In the genomic region with DNA sequence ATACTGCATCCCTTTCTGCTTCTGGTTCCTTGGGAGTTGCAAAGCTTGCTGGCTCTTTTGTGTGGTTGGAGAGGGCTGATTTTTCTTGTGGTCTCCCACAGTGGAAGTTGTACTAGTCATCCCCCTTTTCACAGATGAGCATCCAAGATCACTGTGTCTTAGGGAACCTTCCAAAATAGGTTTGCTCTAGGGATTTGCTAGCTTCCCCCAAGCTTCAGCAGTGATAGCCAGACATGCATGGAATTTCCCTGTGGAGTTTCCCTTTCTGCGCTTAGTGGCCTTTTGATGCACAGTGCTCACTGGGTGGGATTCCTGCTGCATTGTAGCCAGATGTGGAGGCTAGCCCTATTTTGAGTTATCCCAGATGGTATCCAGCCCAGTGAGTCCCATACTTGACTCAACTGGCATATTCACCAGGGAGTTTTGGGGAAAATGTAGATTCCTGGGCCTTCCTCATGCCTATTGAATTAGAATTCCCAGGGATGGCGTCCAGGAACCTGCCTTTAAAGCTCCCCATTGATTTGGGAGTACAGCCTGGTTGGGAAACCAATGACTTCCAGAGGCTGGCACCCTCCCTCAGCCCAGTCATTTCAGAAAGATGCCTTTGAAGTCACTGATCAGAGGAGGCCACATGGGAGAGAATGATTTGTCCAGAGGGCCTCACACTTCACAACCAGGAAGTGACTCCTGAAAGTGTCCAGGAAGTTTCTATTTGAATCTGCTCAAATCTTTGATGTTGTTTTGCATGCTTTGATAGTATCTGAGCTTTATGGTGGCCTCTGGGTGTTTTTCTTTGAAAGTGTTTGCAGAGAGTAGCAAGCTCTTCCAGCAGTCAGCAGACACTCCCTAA, we compare ENCODE assay signal across 10 cellular contexts. TPM values are rescaled to one million over a fixed set of nuclear protein-coding genes. Genes with fewer than 3 reads are reported as not detected.
DNase-seq lines count a peak whose midpoint lies in the region; ATAC-seq, FAIRE-seq and TF ChIP-seq lines count a peak whose summit lies in the region.
"Had no signal": no experiment of that assay in that cellular context is flagged by ENCODE, and none has a peak within 500 bp of the region (broad histone marks: within the 10 kb centered on the region; RNA-seq: fewer than 3 reads in every experiment).

No MANE protein-coding gene starts in this region.

- DNase-seq in GM19239 (ENCODE audit: insufficient read length, low spot score): no peak
- peak; percentile 68 for DNase-seq in activated CD4-positive, alpha-beta memory T cell treated with anti-CD3 and anti-CD28 coated beads for 36 hours
- DNase-seq in kidney tubule cell (ENCODE audit: low spot score): peak; percentile 90
- DNase-seq in NCI-H2107 (lab: John Stamatoyannopoulos, UW): no peak
- no peak for DNase-seq in MM.1S

- no peaks in the 10 kb centered on the region for H3K27me3 Mint-ChIP-seq in activated CD4-positive, alpha-beta memory T cell treated with anti-CD3 and anti-CD28 coated beads for 36 hours

- CTCF ChIA-PET in activated CD4-positive, alpha-beta memory T cell treated with anti-CD3 and anti-CD28 coated beads for 36 hours (lab: Charles Lee): interaction anchor here (0.9 to 1.6 kb wide), 3 partner anchors 10 to 81 kb away, joined by 3 to 8 read pairs (median 4); partner anchors contain the start of gene PPARD

- peaks cover 56% of the 10 kb centered on the region for H3K4me1 Mint-ChIP-seq in activated CD4-positive, alpha-beta memory T cell treated with anti-CD3 and anti-CD28 coated beads for 36 hours (ENCODE audit: low read depth)

- peaks cover 5 to 31% (median 18%) of the 10 kb centered on the region in 11 experiments; a peak in 15 of 22 replicates for H3K36me3 ChIP-seq in BLaER1 treated with 17β-estradiol and CSF1 and Interleukin-3, amounts not matched to agents 10 nM and 100 nM
- H3K36me3 ChIP-seq in MM.1S (replicated peaks; ENCODE audit: insufficient read depth, low read length): no peaks in the 10 kb centered on the region
- H3K36me3 ChIP-seq: suprapubic skin had no signal

- TF ChIP-seq CTCF in MM.1S (IDR thresholded peaks at IDR 0.05; ENCODE audit: low read length): no peak

- H4K20me1 ChIP-seq in BLaER1 treated with 17β-estradiol and CSF1 and Interleukin-3, amounts not matched to agents 10 nM and 100 nM: peaks cover 0 to 87% (median 0%) of the 10 kb centered on the region in 11 experiments; a peak in 7 of 22 replicates
- H4K20me1 ChIP-seq in MM.1S (ENCODE audit: insufficient read depth, low read length): no peaks in the 10 kb centered on the region

- intact Hi-C loops in activated CD4-positive, alpha-beta memory T cell treated with anti-CD3 and anti-CD28 coated beads for 36 hours (cut with micrococcal nuclease): loop anchor here (2.0 kb wide), 2 partner anchors 25 to 27 kb away; partner anchors contain the start of gene PPARD

- H3K4me2 ChIP-seq in BLaER1 treated with 17β-estradiol and CSF1 and Interleukin-3, amounts not matched to agents 10 nM and 100 nM: peak overlapping the region; percentile 69 to 94 (median 86)
- H3K4me2 ChIP-seq in MM.1S (ENCODE audit: low read depth, low read length): no peak overlapping the region
- H3K4me2 ChIP-seq: KMS-11 had no signal

- no peaks in the 10 kb centered on the region for H3K9me2 ChIP-seq in MM.1S (replicated peaks; ENCODE audit: insufficient read depth, low read length)

- no peaks in the 10 kb centered on the region for H3F3A ChIP-seq in MM.1S (ENCODE audit: insufficient read depth, low read length)

- H3K4me1 ChIP-seq in BLaER1 treated with 17β-estradiol and CSF1 and Interleukin-3, amounts not matched to agents 10 nM and 100 nM: peaks cover 57 to 99% (median 97%) of the 10 kb centered on the region in 10 experiments
- peaks cover 18% of the 10 kb centered on the region for H3K4me1 ChIP-seq in MM.1S (ENCODE audit: low read length)

- H3K9ac ChIP-seq in BLaER1 treated with 17β-estradiol and CSF1 and Interleukin-3, amounts not matched to agents 10 nM and 100 nM: peak overlapping the region in 9 of 11 experiments; percentile 5 to 86 (median 32); a peak in 10 of 22 replicates
- no peak overlapping the region for H3K9ac ChIP-seq in MM.1S (ENCODE audit: low read length)
- H3K9ac ChIP-seq: KMS-11 had no signal

- H3K36me3 Mint-ChIP-seq in activated CD4-positive, alpha-beta memory T cell treated with anti-CD3 and anti-CD28 coated beads for 36 hours: peaks cover 2% of the 10 kb centered on the region

- POLR2A ChIA-PET in activated CD4-positive, alpha-beta memory T cell treated with anti-CD3 and anti-CD28 coated beads for 36 hours (lab: Charles Lee): interaction anchor here (1.0 kb wide), 1 partner anchor 100 kb away, joined by 3 read pairs; the partner anchor contains the start of gene RPL10A

- no peak for ATAC-seq in GM19328 (IDR thresholded peaks at IDR 0.05; ENCODE audit: unreplicated experiment)
- no peak for ATAC-seq in HG03469 (IDR thresholded peaks at IDR 0.05; ENCODE audit: unreplicated experiment)

- H3K4me3 Mint-ChIP-seq in activated CD4-positive, alpha-beta memory T cell treated with anti-CD3 and anti-CD28 coated beads for 36 hours: no peak overlapping the region

- 0 out of 2 replicates have a peak, but pooled peaks cover 4% of the 10 kb centered on the region for H3K79me2 ChIP-seq in MM.1S (ENCODE audit: low read length)

- no peaks in the 10 kb centered on the region; a peak in 1 of 22 replicates for H3K9me3 ChIP-seq in BLaER1 treated with 17β-estradiol and CSF1 and Interleukin-3, amounts not matched to agents 10 nM and 100 nM (replicated peaks in 1 of 11)
- no peaks in the 10 kb centered on the region for H3K9me3 ChIP-seq in MM.1S (replicated peaks; ENCODE audit: insufficient read depth, low read length)
- H3K9me3 ChIP-seq: suprapubic skin had no signal

- peak overlapping the region; percentile 89 to 99 (median 96); a peak in 21 of 22 replicates for H3K27ac ChIP-seq in BLaER1 treated with 17β-estradiol and CSF1 and Interleukin-3, amounts not matched to agents 10 nM and 100 nM
- H3K27ac ChIP-seq in MM.1S (ENCODE audit: low read length): no peak overlapping the region
- H3K27ac ChIP-seq: KMS-11, suprapubic skin had no signal

- H3K27ac Mint-ChIP-seq in activated CD4-positive, alpha-beta memory T cell treated with anti-CD3 and anti-CD28 coated beads for 36 hours: peak overlapping the region; percentile 56

- H3K4me3 ChIP-seq in BLaER1 treated with 17β-estradiol and CSF1 and Interleukin-3, amounts not matched to agents 10 nM and 100 nM: peak overlapping the region in 1 of 10 experiments; percentile 10; a peak in 2 of 20 replicates
- H3K4me3 ChIP-seq in MM.1S (ENCODE audit: low read length): no peak overlapping the region
- H3K4me3 ChIP-seq: suprapubic skin had no signal

- H2AFZ ChIP-seq in MM.1S (ENCODE audit: low read length): no peak overlapping the region

- H3K27me3 ChIP-seq in BLaER1 treated with 17β-estradiol and CSF1 and Interleukin-3, amounts not matched to agents 10 nM and 100 nM: no peaks in the 10 kb centered on the region
- H3K27me3 ChIP-seq in MM.1S (replicated peaks; ENCODE audit: insufficient read depth, low read length): no peaks in the 10 kb centered on the region
- H3K27me3 ChIP-seq: suprapubic skin had no signal

- no peaks in the 10 kb centered on the region for H3K9me3 Mint-ChIP-seq in activated CD4-positive, alpha-beta memory T cell treated with anti-CD3 and anti-CD28 coated beads for 36 hours

- FAIRE-seq in GM19239 (lab: Jason Lieb, UNC): peak; percentile 86

RNA-seq across cellular contexts. Expression of gene PPARD, which starts 25.9 kb away (rescaled TPM):
- total RNA-seq in activated CD4-positive, alpha-beta memory T cell treated with anti-CD3 and anti-CD28 coated beads for 36 hours: 10 to 100 TPM; 19.9 to 20.9 TPM

Comparison
In these comparisons a context has a peak if more than half of its experiments do, and no peak if none do; other contexts are left out.
1. DNase-seq: peak in activated CD4-positive, alpha-beta memory T cell treated with anti-CD3 and anti-CD28 coated beads for 36 hours (single experiment) and kidney tubule cell (single experiment); none in GM19239 (single experiment), NCI-H2107 (single experiment) and MM.1S (single experiment).